8 cellular contexts compared by ENCODE assay signal in the genomic region with DNA sequence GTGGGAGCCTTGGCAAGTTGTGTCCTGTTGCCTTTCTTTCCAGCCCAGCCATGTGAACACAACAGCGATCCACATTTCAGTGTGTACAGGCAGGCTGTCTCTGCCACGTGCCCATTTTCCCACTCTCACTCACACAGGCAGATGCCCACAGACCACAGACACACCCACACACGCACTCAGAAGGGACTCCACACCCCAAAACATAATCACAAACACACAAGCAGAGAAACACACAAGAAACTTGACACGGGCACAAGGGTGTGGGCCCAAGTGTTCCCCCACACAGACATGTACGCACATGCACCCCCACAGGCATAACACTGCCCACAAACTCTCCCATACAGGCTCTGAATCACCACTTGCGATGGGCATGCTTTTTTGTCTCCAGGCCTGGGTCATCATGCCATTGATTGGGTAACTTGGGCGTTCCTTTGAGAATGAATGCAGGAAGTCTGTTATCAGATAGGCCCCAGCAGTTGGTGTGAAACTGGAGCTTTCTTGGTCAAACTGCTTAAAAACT.
A peak's percentile ranks its signal among the peaks of the same experiment; 100 is the strongest.
DNase-seq lines count a peak whose midpoint lies in the region; ATAC-seq and TF ChIP-seq lines count a peak whose summit lies in the region.

No MANE protein-coding gene starts in this region.

- CTCF ChIA-PET in CD4-positive, alpha-beta memory T cell (lab: Charles Lee; ENCODE audit: partially characterized antibody): interaction anchor here (0.8 kb wide), 1 partner anchor 531 kb away, joined by 3 read pairs; no protein-coding TSS in a partner anchor

- H3K27me3 Mint-ChIP-seq in CD4-positive, alpha-beta memory T cell: no peaks in the 10 kb centered on the region

- no peaks in the 10 kb centered on the region for H3K9me3 Mint-ChIP-seq in CD4-positive, alpha-beta memory T cell

- H3K27me3 ChIP-seq in CD4-positive, alpha-beta memory T cell (ENCODE audit: insufficient read depth, low read length): no peaks in the 10 kb centered on the region
- H3K27me3 ChIP-seq in GM23248 (replicated peaks; ENCODE audit: insufficient read depth) (no peaks in the 10 kb centered on the region), right cardiac atrium (ENCODE audit: control insufficient read depth, insufficient read depth) (no peaks in the 10 kb centered on the region), upper lobe of right lung (no peaks in the 10 kb centered on the region), MG63 (no peaks in the 10 kb centered on the region)

- peak overlapping the region; percentile 63 for H2AFZ ChIP-seq in GM23248

- H3K9me2 ChIP-seq in GM23248 (ENCODE audit: insufficient read depth): no peaks in the 10 kb centered on the region

- H3K9me3 ChIP-seq in CD4-positive, alpha-beta memory T cell (ENCODE audit: control insufficient read depth in 1 of 2, low read length in 2 of 2): no peaks in the 10 kb centered on the region
- H3K9me3 ChIP-seq in GM23248 (ENCODE audit: low read depth) (no peaks in the 10 kb centered on the region), right cardiac atrium (ENCODE audit: control insufficient read depth, low read length) (no peaks in the 10 kb centered on the region), upper lobe of right lung (no peaks in the 10 kb centered on the region), MG63 (no peaks in the 10 kb centered on the region)

- peaks cover 35% of the 10 kb centered on the region for H3K79me2 ChIP-seq in GM23248 (ENCODE audit: insufficient read depth)

- H3K9ac ChIP-seq in GM23248: peak overlapping the region; percentile 79

- ATAC-seq in right cardiac atrium (peak; percentile 77 to 95), upper lobe of right lung (peak; percentile 90)

- in situ Hi-C loops in GM23248 (cut with MboI): loop anchor here (25.0 kb wide), 1 partner anchor 149 kb away; no protein-coding TSS in a partner anchor

- intact Hi-C loops in CD4-positive, alpha-beta memory T cell (cut with micrococcal nuclease): loop anchor here (2.0 to 5.0 kb wide), 2 partner anchors 251 to 1099 kb away; a partner anchor contains a TSS
- intact Hi-C loops in right cardiac atrium (cut with DNase I): no loop called here
- intact Hi-C loops in upper lobe of right lung (cut with DNase I): no loop called here

- H3K4me1 ChIP-seq in CD4-positive, alpha-beta memory T cell (ENCODE audit: insufficient read depth, low read length): peaks cover 33% of the 10 kb centered on the region
- H3K4me1 ChIP-seq in GM23248 (ENCODE audit: insufficient read depth) (peaks cover 16% of the 10 kb centered on the region), right cardiac atrium (ENCODE audit: control insufficient read depth, insufficient read depth, low read length) (peaks cover 4% of the 10 kb centered on the region), upper lobe of right lung (no peaks in the 10 kb centered on the region)

- no peaks in the 10 kb centered on the region for H4K20me1 ChIP-seq in GM23248 (ENCODE audit: insufficient read depth)

- WGBS in GM23248 (ENCODE audit: low coverage in 1 of 2, low lambda C conversion rate in 2 of 2, missing lambda C conversion rate in 2 of 2), 2 experiments: 2 to 3% methylated on average over 7 of the region's 7 CpGs
- 47% methylated on average over 7 of the region's 7 CpGs for WGBS in right cardiac atrium

- POLR2A ChIA-PET in CD4-positive, alpha-beta memory T cell (lab: Charles Lee; ENCODE audit: partially characterized antibody): interaction anchor here (0.6 to 0.8 kb wide), 2 partner anchors 48 to 499 kb away, joined by 3 to 4 read pairs; no protein-coding TSS in a partner anchor

- no peaks in the 10 kb centered on the region for H3K36me3 ChIP-seq in CD4-positive, alpha-beta memory T cell (ENCODE audit: insufficient read depth, low read length)
- H3K36me3 ChIP-seq in GM23248 (ENCODE audit: low read depth): no peaks in the 10 kb centered on the region
- no peaks in the 10 kb centered on the region for H3K36me3 ChIP-seq in upper lobe of right lung
- no peaks in the 10 kb centered on the region for H3K36me3 ChIP-seq in MG63

- H3F3A ChIP-seq in GM23248 (ENCODE audit: insufficient read depth): no peaks in the 10 kb centered on the region; the same call in none of the 2 replicates

- peak; percentile 70 to 86 (median 76) for DNase-seq in CD4-positive, alpha-beta memory T cell
- DNase-seq in GM23248 (peak; percentile 91), NOMO-1 (lab: John Stamatoyannopoulos, UW; ENCODE audit: unreplicated experiment in 2 of 2) (peak; percentile 75 to 87), right cardiac atrium (peak in 1 of 3 donors; percentile 53), upper lobe of right lung (no peak), NCI-H2227 treated with DMSO at 0.1 percent for 48 hours (lab: John Stamatoyannopoulos, UW) (no peak), MG63 (no peak)
- DNase-seq in activated T-helper 9 cell treated with anti-CD3 and anti-CD28 coated beads, Interleukin-2, amount 50 U/mL, for 16 hours (ENCODE audit: low read depth): peak; percentile 17

- peak overlapping the region; percentile 90 to 97 (median 95) for H3K27ac Mint-ChIP-seq in CD4-positive, alpha-beta memory T cell

- H3K4me1 Mint-ChIP-seq in CD4-positive, alpha-beta memory T cell: peaks cover 27 to 53% (median 37%) of the 10 kb centered on the region in 4 donors

- peak overlapping the region; percentile 73 to 92 (median 85) for H3K4me3 Mint-ChIP-seq in CD4-positive, alpha-beta memory T cell

- peaks cover 4 to 15% of the 10 kb centered on the region in 2 donors for H3K36me3 Mint-ChIP-seq in CD4-positive, alpha-beta memory T cell

- no peak overlapping the region for H3K4me3 ChIP-seq in CD4-positive, alpha-beta memory T cell (ENCODE audit: low read length in 2 of 2)
- H3K4me3 ChIP-seq in GM23248 (peak overlapping the region; percentile 62), right cardiac atrium (ENCODE audit: low read length) (no peak overlapping the region), upper lobe of right lung (no peak overlapping the region), MG63 (no peak overlapping the region)

- peak overlapping the region; percentile 76 for H3K4me2 ChIP-seq in GM23248 (ENCODE audit: unreplicated experiment)

- no peak for TF ChIP-seq CTCF in upper lobe of right lung (IDR thresholded peaks at IDR 0.05)

- H3K27ac ChIP-seq in CD4-positive, alpha-beta memory T cell (ENCODE audit: low read depth, low read length): peak overlapping the region; percentile 75
- H3K27ac ChIP-seq in GM23248 (peak overlapping the region; percentile 93), right cardiac atrium (ENCODE audit: low read length) (peak overlapping the region; percentile 51), upper lobe of right lung (peak overlapping the region; percentile 51)

Comparison
In these comparisons a context has a peak if more than half of its experiments do, and no peak if none do; other contexts are left out.
1. DNase-seq: peak in CD4-positive, alpha-beta memory T cell (5 of 5), GM23248 (single experiment), NOMO-1 (2 of 2) and activated T-helper 9 cell treated with anti-CD3 and anti-CD28 coated beads, Interleukin-2, amount 50 U/mL, for 16 hours (single experiment); none in upper lobe of right lung (single experiment), NCI-H2227 treated with DMSO at 0.1 percent for 48 hours (single experiment) and MG63 (single experiment).
2. Peak in every context shown above with its lines, with median percentiles within 50 percentile points of each other: H3K27ac ChIP-seq.